ENCODE assay signal across 24 cellular contexts in genomic region chr1:109881906-109882287, GRCh38. TPM values are rescaled to one million over a fixed set of nuclear protein-coding genes. Genes with fewer than 3 reads are reported as not detected.
A peak's percentile ranks its signal among the peaks of the same experiment; 100 is the strongest.
DNase-seq lines count a peak whose midpoint lies in the region; ATAC-seq and TF ChIP-seq lines count a peak whose summit lies in the region.
"Had no signal": no experiment of that assay in that cellular context is flagged by ENCODE, and none has a peak within 500 bp of the region (broad histone marks: within the 10 kb centered on the region; RNA-seq: fewer than 3 reads in every experiment).

No MANE protein-coding gene starts in this region.

- no peaks in the 10 kb centered on the region for H3K9me2 ChIP-seq in OCI-LY7 (ENCODE audit: insufficient read depth, low read length)

- POLR2A ChIA-PET in Panc1 (lab: Charles Lee) (no interaction called here), OCI-LY7 (lab: Charles Lee) (no interaction called here)

- H3K27me3 ChIP-seq in Panc1 (ENCODE audit: control insufficient read depth, insufficient read depth, low read length) (no peaks in the 10 kb centered on the region), dorsolateral prefrontal cortex (no peaks in the 10 kb centered on the region)
- H3K27me3 ChIP-seq: adrenal gland, BE2C, colonic mucosa, esophagus squamous epithelium, ovary, spleen, testis had no signal

- in situ Hi-C loops in Panc1 (cut with HindIII; ENCODE audit: low pct_unique_long_range_greater_than_20kb, low sequenced_read_pairs), result no loop called here

- H3K4me1 ChIP-seq in Panc1 (ENCODE audit: control insufficient read depth, insufficient read depth, low read length), result peaks cover 58% of the 10 kb centered on the region
- H3K4me1 ChIP-seq in OCI-LY7 (ENCODE audit: insufficient read depth, low read length, poor library complexity, severe bottlenecking), result peaks cover 7% of the 10 kb centered on the region
- H3K4me1 ChIP-seq: BE2C, colonic mucosa had no signal

- H3K9me3 Mint-ChIP-seq in nephron, result no peaks in the 10 kb centered on the region
- H3K9me3 Mint-ChIP-seq: activated naive CD4-positive, alpha-beta T cell treated with anti-CD3 and anti-CD28 coated beads for 36 hours; naive B cell had no signal

- BruUV-seq in Panc1 (replicated peaks; lab: Mats Ljungman, UMichigan), result no TSS peak
- no TSS peak for BruUV-seq in OCI-LY7 (replicated peaks; lab: Mats Ljungman, UMichigan)

- intact Hi-C loops in Panc1 (cut with micrococcal nuclease; ENCODE audit: unreplicated experiment) (no loop called here), dorsolateral prefrontal cortex (cut with DNase I) (loop anchor here in 1 of 2 donors (5.0 kb wide), 1 partner anchor 100 kb away; the partner anchor contains the start of gene AHCYL1), OCI-LY7 (cut with micrococcal nuclease; ENCODE audit: unreplicated experiment) (no loop called here)

- no peak overlapping the region for H3K4me3 Mint-ChIP-seq in nephron
- H3K4me3 Mint-ChIP-seq: activated naive CD4-positive, alpha-beta T cell treated with anti-CD3 and anti-CD28 coated beads for 36 hours; naive B cell had no signal

- H3K79me2 ChIP-seq in OCI-LY7 (ENCODE audit: insufficient read depth, low read depth, low read length), result no peaks in the 10 kb centered on the region

- H3K4me3 ChIP-seq in Panc1 (ENCODE audit: low read depth in 2 of 2, low read length in 2 of 2), result no peak overlapping the region
- no peak overlapping the region for H3K4me3 ChIP-seq in dorsolateral prefrontal cortex
- no peak overlapping the region for H3K4me3 ChIP-seq in OCI-LY7 (ENCODE audit: low read depth, low read length, poor library complexity, severe bottlenecking)
- H3K4me3 ChIP-seq: adrenal gland, colonic mucosa, esophagus squamous epithelium, ovary, spleen, testis had no signal

- H3K27ac ChIP-seq in Panc1 (ENCODE audit: low read length) (peak overlapping the region; percentile 85), dorsolateral prefrontal cortex (peak overlapping the region in 58 of 59 donors; percentile 73 to 99 (median 93)), substantia nigra (ENCODE audit: low read depth, low read length, poor library complexity, severe bottlenecking) (peak overlapping the region; percentile 91), OCI-LY7 (ENCODE audit: low read depth, low read length, poor library complexity, severe bottlenecking) (no peak overlapping the region)
- H3K27ac ChIP-seq: colonic mucosa had no signal

- no peaks in the 10 kb centered on the region for H4K20me1 ChIP-seq in OCI-LY7 (ENCODE audit: insufficient read depth, low read length)

- H3K36me3 ChIP-seq in Panc1 (ENCODE audit: control insufficient read depth, insufficient read depth, low read length) (no peaks in the 10 kb centered on the region), OCI-LY7 (ENCODE audit: insufficient read depth, low read length) (no peaks in the 10 kb centered on the region)
- H3K36me3 ChIP-seq: adrenal gland, BE2C, colonic mucosa, esophagus squamous epithelium, ovary, spleen had no signal

- H3K27ac Mint-ChIP-seq in nephron, result peak overlapping the region in 2 of 3 experiments; percentile 62 to 78
- H3K27ac Mint-ChIP-seq: activated naive CD4-positive, alpha-beta T cell treated with anti-CD3 and anti-CD28 coated beads for 36 hours; naive B cell had no signal

- H3K4me1 Mint-ChIP-seq in nephron, result peaks cover 77% of the 10 kb centered on the region

- no peak overlapping the region for H2AFZ ChIP-seq in OCI-LY7 (ENCODE audit: low read length)

- H3K9me3 ChIP-seq in Panc1 (ENCODE audit: control insufficient read depth, insufficient read depth, low read depth, low read length), result no peaks in the 10 kb centered on the region
- no peaks in the 10 kb centered on the region for H3K9me3 ChIP-seq in OCI-LY7 (ENCODE audit: low read length)
- H3K9me3 ChIP-seq: adrenal gland, BE2C, colonic mucosa, esophagus squamous epithelium, ovary, spleen, testis had no signal

- H3K27me3 Mint-ChIP-seq in nephron (ENCODE audit: low read depth), result peaks cover 4% of the 10 kb centered on the region

- CTCF ChIA-PET in Panc1 (lab: Charles Lee), result no interaction called here
- CTCF ChIA-PET in OCI-LY7 (lab: Charles Lee; ENCODE audit: unreplicated experiment), result no interaction called here

- H3K36me3 Mint-ChIP-seq in nephron (ENCODE audit: low read depth), result no peaks in the 10 kb centered on the region
- H3K36me3 Mint-ChIP-seq: naive B cell had no signal

- DNase-seq in Panc1 (ENCODE audit: low read depth, low spot score) (no peak), dorsolateral prefrontal cortex (no peak), substantia nigra (lab: John Stamatoyannopoulos, UW) (no peak), OCI-LY7 (ENCODE audit: low spot score) (no peak), NCI-H526 (lab: John Stamatoyannopoulos, UW) (no peak), HPDE6-E6E7 (ENCODE audit: extremely low spot score) (no peak)
- DNase-seq: activated CD4-positive, alpha-beta T cell treated with anti-CD3 and anti-CD28 coated beads, Interleukin-2, amount 50 U/mL, for 1 hour; activated naive CD4-positive, alpha-beta T cell treated with anti-CD3 and anti-CD28 coated beads for 36 hours; BE2C; colonic mucosa; DMS153; esophagus squamous epithelium; foreskin melanocyte; naive B cell; NCI-H1092; NCI-H187 treated with DMSO at 0.1 percent for 48 hours; NCI-H524 treated with DMSO at 0.1 percent for 48 hours; spleen; stimulated activated CD4-positive, alpha-beta T cell treated with anti-CD3 and anti-CD28 coated beads, Interleukin-4, amount 100 ng/mL, for 1 hour; T1000; testis had no signal

- H3K4me2 ChIP-seq in OCI-LY7 (ENCODE audit: low read length), result no peak overlapping the region

- TF ChIP-seq CTCF in Panc1 (IDR thresholded peaks at IDR 0.05) (no peak), dorsolateral prefrontal cortex (IDR thresholded peaks at IDR 0.05 in 54 of 56, conservative IDR thresholded peaks at IDR 0.05 in 2 of 56; ENCODE audit: low read depth in 1 of 56, partially characterized antibody in 56 of 56) (no peak), nephron (IDR thresholded peaks at IDR 0.05; ENCODE audit: unreplicated experiment in 3 of 3) (no peak), OCI-LY7 (conservative IDR thresholded peaks at IDR 0.05; ENCODE audit: low read length) (no peak)

- no peak for ATAC-seq in Panc1

RNA-seq across cellular contexts. Expression of gene CSF1, which starts 28.8 kb away (rescaled TPM):
- total RNA-seq in Panc1 (2021; ENCODE audit: unreplicated experiment) (217 TPM), dorsolateral prefrontal cortex (10 to 100 TPM in 117 of 120 experiments, 1 to 10 TPM in 3; 8.9 to 51.5 (median 20.8) TPM), OCI-LY7 (2022) (not detected in 2 replicates)
- 109 TPM for polyA plus RNA-seq in Panc1 (2012; ENCODE audit: insufficient read length)
- not detected in 2 replicates for total RNA-seq in OCI-LY7 (2014; rRNA removed; shearing (Covaris generic))

Comparison
In these comparisons a context has a peak if more than half of its experiments do, and no peak if none do; other contexts are left out.
1. RNA of gene CSF1, which starts 28.8 kb away (total RNA-seq): 217 TPM in Panc1 (single experiment) and 8.9 to 51.5 TPM in dorsolateral prefrontal cortex; not detected in OCI-LY7; every median in the first group is over 4 times any median in the second.